ENCODE assay signal across 18 cellular contexts in the genomic region with DNA sequence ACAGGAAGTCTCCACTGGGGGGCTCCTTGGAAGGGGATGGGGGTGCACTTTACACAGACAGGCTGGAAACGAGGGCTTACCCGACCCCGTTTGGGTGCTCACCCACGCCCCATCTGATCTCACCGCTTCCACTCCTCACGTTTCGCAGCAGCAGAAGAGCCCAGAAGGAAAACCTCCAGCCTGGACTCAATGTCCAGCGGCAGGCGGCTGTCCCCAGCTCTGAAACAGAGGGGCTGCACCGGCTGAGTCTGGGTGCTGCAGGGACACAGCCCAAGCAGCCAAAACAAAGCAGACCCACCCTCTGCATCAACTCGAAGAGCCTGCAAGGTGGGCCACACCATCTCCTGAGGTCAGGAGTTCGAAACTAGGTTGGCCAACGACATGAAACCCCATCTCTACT. TPM values are rescaled to one million over a fixed set of nuclear protein-coding genes. Genes with fewer than 3 reads are reported as not detected.
DNase-seq lines count a peak whose midpoint lies in the region; ATAC-seq and TF ChIP-seq lines count a peak whose summit lies in the region.
"Had no signal": no experiment of that assay in that cellular context is flagged by ENCODE, and none has a peak within 500 bp of the region (broad histone marks: within the 10 kb centered on the region; RNA-seq: fewer than 3 reads in every experiment).

No MANE protein-coding gene starts in this region.

- peak overlapping the region; percentile 42 for H3K4me2 ChIP-seq in mammary epithelial cell (ENCODE audit: insufficient read depth, low read depth, low read length)
- H3K4me2 ChIP-seq: GM23338 had no signal

- no peak overlapping the region for H3K9ac ChIP-seq in mammary epithelial cell (ENCODE audit: insufficient read depth, low read length)
- H3K9ac ChIP-seq: BLaER1 treated with 17β-estradiol and CSF1 and Interleukin-3, amounts not matched to agents 10 nM and 100 nM had no signal

- in situ Hi-C loops in mammary epithelial cell (cut with MboI; ENCODE audit: low sequenced_read_pairs in 2 of 2) = loop anchor here (25.0 kb wide), 2 partner anchors 212 to 487 kb away; no protein-coding TSS in a partner anchor

- peaks cover 54% of the 10 kb centered on the region for H3K4me1 ChIP-seq in mammary epithelial cell (ENCODE audit: insufficient read depth, low read length)

- peak overlapping the region; percentile 31 for H3K27ac ChIP-seq in mammary epithelial cell (ENCODE audit: insufficient read depth, low read depth, low read length)
- H3K27ac ChIP-seq: BLaER1 treated with 17β-estradiol and CSF1 and Interleukin-3, amounts not matched to agents 10 nM and 100 nM; HL-60 had no signal

- no peaks in the 10 kb centered on the region for H3K9me3 ChIP-seq in mammary epithelial cell (replicated peaks; ENCODE audit: insufficient read depth, low read length)

- H3K4me1 Mint-ChIP-seq in stimulated activated naive CD8-positive, alpha-beta T cell treated with anti-CD3 and anti-CD28 coated beads, Interleukin-15, amount 100 ng/mL, for 72 hours = peaks cover 21% of the 10 kb centered on the region
- H3K4me1 Mint-ChIP-seq in neural crest cell = peaks cover 27% of the 10 kb centered on the region

- H3K27me3 Mint-ChIP-seq in stimulated activated naive CD8-positive, alpha-beta T cell treated with anti-CD3 and anti-CD28 coated beads, Interleukin-15, amount 100 ng/mL, for 72 hours = no peaks in the 10 kb centered on the region
- no peaks in the 10 kb centered on the region for H3K27me3 Mint-ChIP-seq in neural crest cell (ENCODE audit: low read depth)

- H3K27me3 ChIP-seq in mammary epithelial cell (ENCODE audit: insufficient read depth, low read length) = no peaks in the 10 kb centered on the region
- H3K27me3 ChIP-seq: BLaER1 treated with 17β-estradiol and CSF1 and Interleukin-3, amounts not matched to agents 10 nM and 100 nM had no signal

- BruUV-seq in mammary epithelial cell (replicated peaks; lab: Mats Ljungman, UMichigan) = TSS peak; percentile 0

- peak overlapping the region; percentile 20 to 84 for H3K27ac Mint-ChIP-seq in stimulated activated naive CD8-positive, alpha-beta T cell treated with anti-CD3 and anti-CD28 coated beads, Interleukin-15, amount 100 ng/mL, for 72 hours
- H3K27ac Mint-ChIP-seq in neural crest cell (ENCODE audit: unreplicated experiment) = no peak overlapping the region
- H3K27ac Mint-ChIP-seq: GM23338 had no signal

- no peak for ATAC-seq in stimulated activated naive CD8-positive, alpha-beta T cell treated with anti-CD3 and anti-CD28 coated beads, Interleukin-15, amount 100 ng/mL, for 72 hours
- no peak for ATAC-seq in stimulated activated naive CD8-positive, alpha-beta T cell treated with anti-CD3 and anti-CD28 coated beads, Interleukin-15, Interleukin-2, amounts not matched to agents 100 U/mL and 50 U/mL, for 24 hours
- ATAC-seq: GM23338 had no signal

- H3K9me3 Mint-ChIP-seq in stimulated activated naive CD8-positive, alpha-beta T cell treated with anti-CD3 and anti-CD28 coated beads, Interleukin-15, amount 100 ng/mL, for 72 hours = no peaks in the 10 kb centered on the region
- no peaks in the 10 kb centered on the region for H3K9me3 Mint-ChIP-seq in neural crest cell

- DNase-seq in stimulated activated naive CD8-positive, alpha-beta T cell treated with anti-CD3 and anti-CD28 coated beads, Interleukin-15, amount 100 ng/mL, for 72 hours = no peak
- no peak for DNase-seq in stimulated activated naive CD8-positive, alpha-beta T cell treated with anti-CD3 and anti-CD28 coated beads, Interleukin-15, Interleukin-2, amounts not matched to agents 100 U/mL and 50 U/mL, for 24 hours
- DNase-seq in mammary epithelial cell (no peak), neural crest cell (ENCODE audit: low read depth, low spot score) (no peak), putamen (ENCODE audit: low spot score) (no peak), hypothalamus (lab: John Stamatoyannopoulos, UW) (no peak), kidney glomerular epithelial cell (lab: John Stamatoyannopoulos, UW) (no peak)
- DNase-seq in activated naive CD4-positive, alpha-beta T cell treated with Interleukin-2 at 50 U/mL for 16 hours = no peak
- DNase-seq: GF-D8, MV-4-11, NCI-H1436, NCI-H2029 treated with DMSO at 0.1 percent for 48 hours, NCI-H2171 treated with DMSO at 0.1 percent for 48 hours, NCI-H82, SHP77 had no signal

- no peak overlapping the region for H3K4me3 Mint-ChIP-seq in stimulated activated naive CD8-positive, alpha-beta T cell treated with anti-CD3 and anti-CD28 coated beads, Interleukin-15, amount 100 ng/mL, for 72 hours
- H3K4me3 Mint-ChIP-seq in neural crest cell = peak overlapping the region; percentile 67
- H3K4me3 Mint-ChIP-seq: GM23338 had no signal

- WGBS in mammary epithelial cell (ENCODE audit: low coverage, missing lambda C conversion rate) = 100% methylated on average over 8 of the region's 13 CpGs

- intact Hi-C loops in mammary epithelial cell (cut with micrococcal nuclease) = loop anchor here (10.0 kb wide), 3 partner anchors 316 to 676 kb away; a partner anchor contains a TSS

- TF ChIP-seq CTCF in mammary epithelial cell (conservative IDR thresholded peaks at IDR 0.05 in 1 of 2, IDR thresholded peaks at IDR 0.05 in 1 of 2; ENCODE audit: extremely low read depth in 1 of 2, insufficient read depth in 1 of 2, low read depth in 1 of 2, low read length in 2 of 2) (no peak), neural crest cell (conservative IDR thresholded peaks at IDR 0.05) (no peak)

- dilution Hi-C loops in mammary epithelial cell (cut with HindIII; ENCODE audit: low sequenced_read_pairs) = loop anchor here (5.0 to 10.0 kb wide), 3 partner anchors 67 to 474 kb away; no protein-coding TSS in a partner anchor

- H3K4me3 ChIP-seq in mammary epithelial cell (replicated peaks in 1 of 3; ENCODE audit: insufficient read depth in 1 of 3, low read depth in 2 of 3, low read length in 3 of 3) = no peak overlapping the region
- H3K4me3 ChIP-seq: BLaER1 treated with 17β-estradiol and CSF1 and Interleukin-3, amounts not matched to agents 10 nM and 100 nM; GM23338 had no signal

- peaks cover 33% of the 10 kb centered on the region for H3K36me3 ChIP-seq in mammary epithelial cell (ENCODE audit: insufficient read depth, low read length)

- no peak overlapping the region for H2AFZ ChIP-seq in mammary epithelial cell (ENCODE audit: low read depth, low read length)
- H2AFZ ChIP-seq: GM23338 had no signal

- CTCF ChIA-PET in mammary epithelial cell (lab: Charles Lee; ENCODE audit: low non-redundant PET) = no interaction called here

- peaks cover 16% of the 10 kb centered on the region for H3K36me3 Mint-ChIP-seq in neural crest cell (ENCODE audit: low read depth)

- H4K20me1 ChIP-seq in mammary epithelial cell (ENCODE audit: insufficient read depth, low read length) = no peaks in the 10 kb centered on the region

- H3K79me2 ChIP-seq in mammary epithelial cell (ENCODE audit: insufficient read depth, low read length) = peaks cover 78% of the 10 kb centered on the region

RNA-seq across cellular contexts. Expression of a gene that starts 3.9 kb away (rescaled TPM):
- total RNA-seq in mammary epithelial cell (100 to 1,000 TPM in 1 of 2 donors, 10 to 100 TPM in 1; 73.5 to 107 TPM), neural crest cell (29.5 and 30.8 TPM in 2 replicates)
- polyA plus RNA-seq in mammary epithelial cell = 67.1 TPM
- polyA minus RNA-seq in mammary epithelial cell = 84.8 TPM
